ENCODE assay signal across 13 cellular contexts in the genomic region with DNA sequence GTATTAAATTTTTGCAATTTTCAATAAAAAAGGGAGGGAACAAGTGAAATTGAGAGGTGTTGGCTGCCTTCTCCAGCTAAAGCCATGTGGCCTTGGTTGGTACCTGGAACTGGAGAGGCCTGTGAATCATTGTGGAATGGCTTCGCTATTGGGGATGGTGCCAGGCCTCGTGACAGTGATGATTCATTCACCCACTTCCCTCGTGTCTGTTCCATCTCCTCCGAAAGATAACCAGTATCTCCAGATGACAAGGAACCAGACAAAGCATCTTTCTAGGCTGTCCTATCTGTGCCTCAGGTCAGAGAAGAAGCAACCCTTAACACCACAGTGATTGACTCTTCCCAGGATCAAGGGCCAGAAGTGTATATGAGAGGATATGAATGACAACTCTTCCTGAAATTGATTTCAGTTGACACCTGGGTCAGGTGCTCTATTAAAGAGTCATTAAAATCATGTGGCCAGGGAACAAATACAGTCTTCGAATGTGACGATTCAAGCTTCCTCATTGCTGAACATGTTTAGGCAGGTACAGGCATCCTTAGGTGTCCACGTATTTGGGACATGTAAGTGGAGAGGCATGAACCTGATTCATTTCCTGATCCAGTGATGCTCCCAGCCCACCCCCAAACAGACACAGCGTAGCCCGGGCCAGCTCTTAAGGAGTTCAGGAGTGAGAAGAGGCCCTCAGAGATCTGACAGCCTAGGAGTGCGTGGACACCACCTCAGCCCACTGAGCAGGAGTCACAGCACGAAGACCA. TPM values are rescaled to one million over a fixed set of nuclear protein-coding genes. Genes with fewer than 3 reads are reported as not detected.
A peak's percentile ranks its signal among the peaks of the same experiment; 100 is the strongest.
DNase-seq lines count a peak whose midpoint lies in the region; ATAC-seq, FAIRE-seq and TF ChIP-seq lines count a peak whose summit lies in the region.
"Had no signal": no experiment of that assay in that cellular context is flagged by ENCODE, and none has a peak within 500 bp of the region (broad histone marks: within the 10 kb centered on the region; RNA-seq: fewer than 3 reads in every experiment).

A gene with protein sequence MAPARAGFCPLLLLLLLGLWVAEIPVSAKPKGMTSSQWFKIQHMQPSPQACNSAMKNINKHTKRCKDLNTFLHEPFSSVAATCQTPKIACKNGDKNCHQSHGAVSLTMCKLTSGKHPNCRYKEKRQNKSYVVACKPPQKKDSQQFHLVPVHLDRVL (plus strand): TSS at position 687 of the 758 bp plus-strand sequence. CDS start 631 bp downstream, outside the sequence.

- H3K27ac Mint-ChIP-seq in activated T-helper 17 cell treated with anti-CD3 and anti-CD28 coated beads, Interleukin-2, amount 50 U/mL, for 72 hours = no peak within 1 kb of the TSS
- no peak within 1 kb of the TSS for H3K27ac Mint-ChIP-seq in activated CD4-positive, alpha-beta memory T cell treated with anti-CD3 and anti-CD28 coated beads for 36 hours
- H3K27ac Mint-ChIP-seq: activated naive CD8-positive, alpha-beta T cell treated with anti-CD3 and anti-CD28 coated beads, Interleukin-2, amount 50 U/mL, for 24 hours had no signal

- H3K27me3 ChIP-seq in GM23248 (replicated peaks; ENCODE audit: insufficient read depth) = no peaks in the 10 kb centered on the region
- no peaks in the 10 kb centered on the region for H3K27me3 ChIP-seq in foreskin keratinocyte
- no peaks in the 10 kb centered on the region for H3K27me3 ChIP-seq in gastrocnemius medialis
- no peaks in the 10 kb centered on the region for H3K27me3 ChIP-seq in small intestine (ENCODE audit: control insufficient read depth in 2 of 2, insufficient read depth in 2 of 2, low read length in 2 of 2)

- TF ChIP-seq POLR2A in gastrocnemius medialis (IDR thresholded peaks at IDR 0.05) = peak in 1 of 2 donors; percentile 28

- no peaks in the 10 kb centered on the region for H3K27me3 Mint-ChIP-seq in activated T-helper 17 cell treated with anti-CD3 and anti-CD28 coated beads, Interleukin-2, amount 50 U/mL, for 72 hours
- H3K27me3 Mint-ChIP-seq in activated CD4-positive, alpha-beta memory T cell treated with anti-CD3 and anti-CD28 coated beads for 36 hours = no peaks in the 10 kb centered on the region

- H3F3A ChIP-seq in GM23248 (ENCODE audit: insufficient read depth) = no peaks in the 10 kb centered on the region

- in situ Hi-C loops in GM23248 (cut with MboI) = no loop called here
- in situ Hi-C loops in gastrocnemius medialis (cut with MboI; ENCODE audit: low sequenced_read_pairs in 4 of 4) = loop anchor here in 1 of 4 donors (25.0 kb wide), 1 partner anchor 580 kb away; the partner anchor contains the start of genes APEX1, OSGEP, PIP4P1 and PNP

- no peaks in the 10 kb centered on the region for H3K9me3 Mint-ChIP-seq in activated T-helper 17 cell treated with anti-CD3 and anti-CD28 coated beads, Interleukin-2, amount 50 U/mL, for 72 hours
- H3K9me3 Mint-ChIP-seq in activated CD4-positive, alpha-beta memory T cell treated with anti-CD3 and anti-CD28 coated beads for 36 hours = no peaks in the 10 kb centered on the region
- H3K9me3 Mint-ChIP-seq: activated naive CD8-positive, alpha-beta T cell treated with anti-CD3 and anti-CD28 coated beads, Interleukin-2, amount 50 U/mL, for 24 hours had no signal

- intact Hi-C loops in gastrocnemius medialis (cut with DNase I; ENCODE audit: low total_unique reads) = loop anchor here (5.0 to 10.0 kb wide), 2 partner anchors 360 to 427 kb away; partner anchors contain the start of gene RNASE4
- intact Hi-C loops in activated CD4-positive, alpha-beta memory T cell treated with anti-CD3 and anti-CD28 coated beads for 36 hours (cut with micrococcal nuclease) = no loop called here

- H3K36me3 ChIP-seq in GM23248 (ENCODE audit: low read depth) (no peaks in the 10 kb centered on the region), gastrocnemius medialis (no peaks in the 10 kb centered on the region), small intestine (ENCODE audit: control insufficient read depth in 2 of 2, insufficient read depth in 2 of 2, low read length in 2 of 2) (no peaks in the 10 kb centered on the region)
- H3K36me3 ChIP-seq: SJSA1 had no signal

- POLR2A ChIA-PET in activated CD4-positive, alpha-beta memory T cell treated with anti-CD3 and anti-CD28 coated beads for 36 hours (lab: Charles Lee) = no interaction called here

- peaks cover 12% of the 10 kb centered on the region for H3K4me1 Mint-ChIP-seq in activated T-helper 17 cell treated with anti-CD3 and anti-CD28 coated beads, Interleukin-2, amount 50 U/mL, for 72 hours
- peaks cover 12% of the 10 kb centered on the region for H3K4me1 Mint-ChIP-seq in activated CD4-positive, alpha-beta memory T cell treated with anti-CD3 and anti-CD28 coated beads for 36 hours (ENCODE audit: low read depth)

- ATAC-seq in activated T-helper 17 cell treated with anti-CD3 and anti-CD28 coated beads, Interleukin-2, amount 50 U/mL, for 72 hours (replicated peaks) = peak; percentile 49
- ATAC-seq in foreskin keratinocyte (peak; percentile 89), gastrocnemius medialis (peak; percentile 35 to 61), GM19467 (IDR thresholded peaks at IDR 0.05; ENCODE audit: unreplicated experiment) (no peak)
- ATAC-seq: activated naive CD8-positive, alpha-beta T cell treated with anti-CD3 and anti-CD28 coated beads, Interleukin-2, amount 50 U/mL, for 24 hours; left colon had no signal

- no peak within 1 kb of the TSS for H3K4me3 Mint-ChIP-seq in activated T-helper 17 cell treated with anti-CD3 and anti-CD28 coated beads, Interleukin-2, amount 50 U/mL, for 72 hours
- no peak within 1 kb of the TSS for H3K4me3 Mint-ChIP-seq in activated CD4-positive, alpha-beta memory T cell treated with anti-CD3 and anti-CD28 coated beads for 36 hours
- H3K4me3 Mint-ChIP-seq: activated naive CD8-positive, alpha-beta T cell treated with anti-CD3 and anti-CD28 coated beads, Interleukin-2, amount 50 U/mL, for 24 hours had no signal

- no peaks in the 10 kb centered on the region for H4K20me1 ChIP-seq in GM23248 (ENCODE audit: insufficient read depth)

- H3K79me2 ChIP-seq in GM23248 (ENCODE audit: insufficient read depth) = no peaks in the 10 kb centered on the region

- TF ChIP-seq CTCF in foreskin keratinocyte (conservative IDR thresholded peaks at IDR 0.05) (no peak), gastrocnemius medialis (IDR thresholded peaks at IDR 0.05 in 4 of 5, conservative IDR thresholded peaks at IDR 0.05 in 1 of 5) (no peak)

- H3K4me1 ChIP-seq in GM23248 (ENCODE audit: insufficient read depth) = peaks cover 13% of the 10 kb centered on the region
- H3K4me1 ChIP-seq in foreskin keratinocyte = peaks cover 47% of the 10 kb centered on the region
- H3K4me1 ChIP-seq in gastrocnemius medialis = peaks cover 66 to 74% of the 10 kb centered on the region in 2 donors
- peaks cover 0 to 5% of the 10 kb centered on the region in 2 donors for H3K4me1 ChIP-seq in small intestine (ENCODE audit: control insufficient read depth in 2 of 2, insufficient read depth in 1 of 2, low read depth in 1 of 2, low read length in 1 of 2)
- H3K4me1 ChIP-seq: SJSA1 had no signal

- H3K9me2 ChIP-seq in GM23248 (ENCODE audit: insufficient read depth) = no peaks in the 10 kb centered on the region

- no peak within 1 kb of the TSS for H3K4me3 ChIP-seq in GM23248
- H3K4me3 ChIP-seq in gastrocnemius medialis = no peak within 1 kb of the TSS
- no peak within 1 kb of the TSS for H3K4me3 ChIP-seq in small intestine (ENCODE audit: low read depth in 1 of 2, low read length in 2 of 2)
- H3K4me3 ChIP-seq: SJSA1 had no signal

- no peak within 1 kb of the TSS for H3K27ac ChIP-seq in GM23248
- H3K27ac ChIP-seq in foreskin keratinocyte = peak within 1 kb of the TSS; percentile 88
- H3K27ac ChIP-seq in gastrocnemius medialis = peak within 1 kb of the TSS; percentile 78 to 85 (median 83)
- H3K27ac ChIP-seq in small intestine (ENCODE audit: low read depth in 1 of 2, low read length in 1 of 2) = no peak within 1 kb of the TSS
- H3K27ac ChIP-seq: SJSA1 had no signal

- no peaks in the 10 kb centered on the region for H3K9me3 ChIP-seq in GM23248 (ENCODE audit: low read depth)
- H3K9me3 ChIP-seq in gastrocnemius medialis = no peaks in the 10 kb centered on the region
- H3K9me3 ChIP-seq in small intestine (ENCODE audit: control insufficient read depth, low read depth) = no peaks in the 10 kb centered on the region
- H3K9me3 ChIP-seq: SJSA1 had no signal

- FAIRE-seq in small intestine (lab: Jason Lieb, UNC) = no peak
- FAIRE-seq: endothelial cell of umbilical vein had no signal

- H3K9ac ChIP-seq in GM23248 = no peak within 1 kb of the TSS

- no peak within 1 kb of the TSS for H3K4me2 ChIP-seq in GM23248 (ENCODE audit: unreplicated experiment)

- H2AFZ ChIP-seq in GM23248 = no peak within 1 kb of the TSS

- DNase-seq in GM23248 (peak; percentile 76), foreskin keratinocyte (peak; percentile 97 to 98), gastrocnemius medialis (peak; percentile 72 to 85), small intestine (no peak), H4 (ENCODE audit: low spot score) (no peak)
- DNase-seq in activated CD4-positive, alpha-beta memory T cell treated with anti-CD3 and anti-CD28 coated beads for 36 hours = no peak
- DNase-seq: activated naive CD8-positive, alpha-beta T cell treated with anti-CD3 and anti-CD28 coated beads, Interleukin-2, amount 50 U/mL, for 24 hours; left colon; retina had no signal

- H3K36me3 Mint-ChIP-seq in activated T-helper 17 cell treated with anti-CD3 and anti-CD28 coated beads, Interleukin-2, amount 50 U/mL, for 72 hours (ENCODE audit: low read depth) = no peaks in the 10 kb centered on the region
- no peaks in the 10 kb centered on the region for H3K36me3 Mint-ChIP-seq in activated CD4-positive, alpha-beta memory T cell treated with anti-CD3 and anti-CD28 coated beads for 36 hours

- WGBS in GM23248 (ENCODE audit: low coverage in 1 of 2, low lambda C conversion rate in 2 of 2, missing lambda C conversion rate in 2 of 2), 2 experiments = 58 to 65% methylated on average over 11 of the region's 11 CpGs
- 68 to 79% (median 78%) methylated on average over 11 of the region's 11 CpGs for WGBS in small intestine, 3 donors

- CTCF ChIA-PET in activated CD4-positive, alpha-beta memory T cell treated with anti-CD3 and anti-CD28 coated beads for 36 hours (lab: Charles Lee) = interaction anchor here (1.0 to 3.9 kb wide), 6 partner anchors 8 to 70 kb away, joined by 3 to 115 read pairs (median 5); no protein-coding TSS in a partner anchor

RNA-seq across cellular contexts. Expression of the gene that starts here (rescaled TPM):
- total RNA-seq in GM23248 (2014; rRNA removed; shearing (Covaris generic)) = not detected in 2 replicates
- polyA plus RNA-seq in GM23248 (2016; fragmentation: Nextera tagmentation; extraction: Ambion mirVana) (not detected in 2 replicates), foreskin keratinocyte (6.8 and 11.7 TPM in 2 replicates), small intestine (under 1 TPM in 1 of 3 donors, not detected in 2; 0.04 TPM)
- not detected for total RNA-seq in activated T-helper 17 cell treated with anti-CD3 and anti-CD28 coated beads, Interleukin-2, amount 50 U/mL, for 72 hours
- total RNA-seq in foreskin keratinocyte (10.5 and 17.1 TPM in 2 replicates), gastrocnemius medialis (under 1 TPM in 1 of 4 donors, not detected in 3; 0.55 TPM)
- total RNA-seq in H4 (2014; rRNA removed; shearing (Covaris generic)) = not detected in 2 replicates
- total RNA-seq in activated CD4-positive, alpha-beta memory T cell treated with anti-CD3 and anti-CD28 coated beads for 36 hours = not detected
- total RNA-seq: endothelial cell of umbilical vein, SJSA1 had no signal
- polyA plus RNA-seq: endothelial cell of umbilical vein had no signal

Comparison
In these comparisons a context has a peak if more than half of its experiments do, and no peak if none do; other contexts are left out.
1. Peak in DNase-seq in GM23248; RNA of the gene not detected or under 1 TPM.
2. Peak in ATAC-seq in activated T-helper 17 cell treated with anti-CD3 and anti-CD28 coated beads, Interleukin-2, amount 50 U/mL, for 72 hours; RNA of the gene not detected or under 1 TPM.
3. Peak in DNase-seq, ATAC-seq and H3K27ac ChIP-seq in gastrocnemius medialis; RNA of the gene not detected or under 1 TPM.
4. DNase-seq: peak in foreskin keratinocyte (2 of 2); none in small intestine (single experiment), H4 (single experiment) and activated CD4-positive, alpha-beta memory T cell treated with anti-CD3 and anti-CD28 coated beads for 36 hours (single experiment).